ENCODE assay signal across 23 cellular contexts in the genomic region with DNA sequence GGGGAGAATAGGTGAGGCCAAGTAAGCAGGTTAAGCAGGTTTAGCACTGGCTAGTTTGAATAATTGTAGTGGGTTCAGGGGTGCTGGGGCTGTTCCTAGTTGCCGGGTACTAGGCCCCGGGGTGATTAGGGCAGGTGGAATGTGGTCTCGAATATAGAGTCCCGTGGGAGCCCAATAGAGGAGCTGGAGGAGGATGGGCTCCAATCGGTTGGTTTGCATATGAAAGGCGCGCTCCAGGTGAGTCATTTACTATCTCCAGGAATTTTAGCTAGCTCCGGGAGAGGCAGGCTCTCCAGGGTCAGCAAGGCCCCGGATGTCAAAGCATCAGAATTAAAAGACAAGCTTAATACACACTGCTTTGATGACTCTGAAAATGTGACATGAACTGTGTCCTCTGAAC.
DNase-seq lines count a peak whose midpoint lies in the region; ATAC-seq and TF ChIP-seq lines count a peak whose summit lies in the region.
"Had no signal": no experiment of that assay in that cellular context is flagged by ENCODE, and none has a peak within 500 bp of the region (broad histone marks: within the 10 kb centered on the region; RNA-seq: fewer than 3 reads in every experiment).

No MANE protein-coding gene starts in this region.

- TF ChIP-seq EP300 in esophagus muscularis mucosa (IDR thresholded peaks at IDR 0.05), result no peak

- no peak overlapping the region for H3K27ac ChIP-seq in esophagus muscularis mucosa (replicated peaks in 1 of 4)
- H3K27ac ChIP-seq in iPS DF 6.9 (ENCODE audit: low read length), result no peak overlapping the region
- no peak overlapping the region for H3K27ac ChIP-seq in spleen
- H3K27ac ChIP-seq in A673 (ENCODE audit: low read depth, low read length, poor library complexity, severe bottlenecking), result no peak overlapping the region
- H3K27ac ChIP-seq: A549, RWPE1 had no signal

- WGBS in esophagus muscularis mucosa, result 69% methylated on average over 9 of the region's 9 CpGs
- WGBS in iPS DF 6.9 (ENCODE audit: insufficient coverage, insufficient read length), result no CpG with 5 or more reads among the region's 9 CpGs
- 71 to 90% (median 86%) methylated on average over 9 of the region's 9 CpGs for WGBS in spleen, 5 donors

- H3K4me3 ChIP-seq in NT2/D1 (ENCODE audit: insufficient read length, low read depth), result no peak overlapping the region
- no peak overlapping the region for H3K4me3 ChIP-seq in esophagus muscularis mucosa
- no peak overlapping the region for H3K4me3 ChIP-seq in iPS DF 6.9 (ENCODE audit: low read length)
- no peak overlapping the region for H3K4me3 ChIP-seq in spleen
- no peak overlapping the region for H3K4me3 ChIP-seq in A673 (ENCODE audit: low read depth, low read length, poor library complexity, severe bottlenecking)
- H3K4me3 ChIP-seq: A549, MG63 had no signal

- BruUV-seq in A673 (replicated peaks; lab: Mats Ljungman, UMichigan), result no TSS peak

- POLR2A ChIA-PET in A673 (lab: Charles Lee; ENCODE audit: low non-redundant PET), result no interaction called here

- ATAC-seq in GM19023 (IDR thresholded peaks at IDR 0.05; ENCODE audit: unreplicated experiment), result no peak
- ATAC-seq: A549, Panc1 had no signal

- H3K27me3 ChIP-seq in NT2/D1 (ENCODE audit: insufficient read depth, insufficient read length), result peaks cover 41% of the 10 kb centered on the region
- H3K27me3 ChIP-seq in esophagus muscularis mucosa, result peaks cover 0 to 74% (median 0%) of the 10 kb centered on the region in 4 donors
- peaks cover 49% of the 10 kb centered on the region for H3K27me3 ChIP-seq in iPS DF 6.9 (ENCODE audit: control insufficient read depth, insufficient read depth, low read length)
- H3K27me3 ChIP-seq in spleen (replicated peaks in 1 of 7), result no peaks in the 10 kb centered on the region
- H3K27me3 ChIP-seq in A673 (replicated peaks; ENCODE audit: insufficient read depth, low read depth, low read length, poor library complexity), result no peaks in the 10 kb centered on the region
- H3K27me3 ChIP-seq: BE2C, MG63 had no signal

- H3K9me3 ChIP-seq in NT2/D1 (ENCODE audit: insufficient read depth, low read length) (no peaks in the 10 kb centered on the region), esophagus muscularis mucosa (no peaks in the 10 kb centered on the region), iPS DF 6.9 (ENCODE audit: control insufficient read depth, insufficient read depth, low read length) (no peaks in the 10 kb centered on the region), spleen (no peaks in the 10 kb centered on the region), A673 (ENCODE audit: low read depth, low read length, poor library complexity, severe bottlenecking) (no peaks in the 10 kb centered on the region)
- H3K9me3 ChIP-seq: A549, BE2C, MG63 had no signal

- CTCF ChIA-PET in A673 (lab: Charles Lee), result no interaction called here

- no peaks in the 10 kb centered on the region for H3K4me1 ChIP-seq in NT2/D1 (ENCODE audit: insufficient read depth, insufficient read length)
- no peaks in the 10 kb centered on the region for H3K4me1 ChIP-seq in esophagus muscularis mucosa
- peaks cover 1% of the 10 kb centered on the region; the same call in 1 of the 2 replicates for H3K4me1 ChIP-seq in iPS DF 6.9 (ENCODE audit: control insufficient read depth, insufficient read depth, low read length)
- peaks cover 0 to 1% (median 0%) of the 10 kb centered on the region in 6 donors for H3K4me1 ChIP-seq in spleen
- no peaks in the 10 kb centered on the region for H3K4me1 ChIP-seq in A673 (ENCODE audit: insufficient read depth, low read length, poor library complexity, severe bottlenecking)
- H3K4me1 ChIP-seq: A549, BE2C had no signal

- TF ChIP-seq CTCF in esophagus muscularis mucosa (IDR thresholded peaks at IDR 0.05) (no peak), spleen (IDR thresholded peaks at IDR 0.05 in 8 of 11, conservative IDR thresholded peaks at IDR 0.05 in 3 of 11) (no peak), A673 (conservative IDR thresholded peaks at IDR 0.05; ENCODE audit: low read depth, low read length) (no peak)

- intact Hi-C loops in esophagus muscularis mucosa (cut with DNase I), result no loop called here
- intact Hi-C loops in spleen (cut with DNase I; ENCODE audit: low total_unique reads), result no loop called here
- intact Hi-C loops in A673 (cut with micrococcal nuclease; ENCODE audit: unreplicated experiment), result no loop called here

- peak; percentile 16 for DNase-seq in NT2/D1 (ENCODE audit: low read depth, low spot score)
- DNase-seq in esophagus muscularis mucosa (ENCODE audit: extremely low spot score), result peak; percentile 47
- peak; percentile 57 for DNase-seq in iPS DF 6.9 (ENCODE audit: low read depth, low spot score)
- no peak for DNase-seq in spleen
- DNase-seq in A673 (ENCODE audit: low spot score), result no peak
- DNase-seq in NCI-H1436 treated with DMSO at 0.1 percent for 48 hours (lab: John Stamatoyannopoulos, UW), result no peak
- DNase-seq: BE2C; CD8-positive, alpha-beta memory T cell; DMS 273 treated with DMSO at 0.1 percent for 48 hours; DMS79; HCEC 1CT; IMR-90; KG1; MG63; NCI-H1105 treated with DMSO at 0.1 percent for 48 hours; NCI-H2029; NCI-H446; NCI-H526 treated with DMSO at 0.1 percent for 48 hours; SHP77 had no signal

- H3K9ac ChIP-seq in NT2/D1 (ENCODE audit: insufficient read length, low read depth), result no peak overlapping the region

- TF ChIP-seq POLR2A in esophagus muscularis mucosa (IDR thresholded peaks at IDR 0.05; ENCODE audit: low read depth), result no peak
- TF ChIP-seq POLR2A in spleen (IDR thresholded peaks at IDR 0.05), result no peak

- H3K36me3 ChIP-seq in NT2/D1 (ENCODE audit: insufficient read depth, insufficient read length, low read length) (no peaks in the 10 kb centered on the region), esophagus muscularis mucosa (no peaks in the 10 kb centered on the region), iPS DF 6.9 (ENCODE audit: control insufficient read depth, insufficient read depth, low read length) (no peaks in the 10 kb centered on the region), spleen (no peaks in the 10 kb centered on the region), A673 (ENCODE audit: insufficient read depth, low read length, poor library complexity, severe bottlenecking) (no peaks in the 10 kb centered on the region)
- H3K36me3 ChIP-seq: BE2C, MG63 had no signal

Comparison
In these comparisons a context has a peak if more than half of its experiments do, and no peak if none do; other contexts are left out.
1. DNase-seq: peak in NT2/D1 (single experiment), esophagus muscularis mucosa (single experiment) and iPS DF 6.9 (single experiment); none in spleen (single experiment), A673 (single experiment) and NCI-H1436 treated with DMSO at 0.1 percent for 48 hours (single experiment).